ENCODE assay signal across 28 cellular contexts in genomic region chr11:47166368-47166767, GRCh38.
"Had no signal": no experiment of that assay in that cellular context is flagged by ENCODE, and none has a peak within 500 bp of the region (broad histone marks: within the 10 kb centered on the region; RNA-seq: fewer than 3 reads in every experiment).

No MANE protein-coding gene starts in this region.

- ATAC-seq: activated CD8-positive, alpha-beta T cell treated with anti-CD3 and anti-CD28 coated beads for 36 hours had no signal

- H3K27ac ChIP-seq: PC-9 had no signal

- DNase-seq: activated CD4-positive, alpha-beta T cell treated with anti-CD3 and anti-CD28 coated beads, Interleukin-2, amount 10 ng/mL, durations not matched to agents 24 days and 14 days; activated CD4-positive, alpha-beta T cell treated with anti-CD3 and anti-CD28 coated beads, Interleukin-2, amount 50 U/mL, for 4 hours; activated CD8-positive, alpha-beta T cell treated with anti-CD3 and anti-CD28 coated beads for 36 hours; activated naive CD4-positive, alpha-beta T cell treated with anti-CD3 and anti-CD28 coated beads, Interleukin-2, amount 50 U/mL, for 16 hours; activated naive CD8-positive, alpha-beta T cell treated with anti-CD3 and anti-CD28 coated beads, Interleukin-2, amount 10 ng/mL, durations not matched to agents 7 days and 5 days; activated T-cell treated with anti-CD3 and anti-CD28 coated beads, Interleukin-2, amount 50 U/mL, for 1 hour; anterior cingulate cortex; caudate nucleus; cerebellar nuclear complex; Karpas-422; KBM-7; NCI-H1048; NCI-H1105 treated with DMSO at 0.1 percent for 48 hours; NCI-H1436; NCI-H1694 treated with DMSO at 0.1 percent for 48 hours; NCI-H2029; NCI-H345; NCI-H524 treated with DMSO at 0.1 percent for 48 hours; NK-92 treated with Interleukin-12 subunit alpha and Interleukin-12 subunit beta, amount 100 ng/mL, for 24 hours; Right ventricle myocardium superior; SW 1271; T-helper 1 cell; T1000 had no signal

- H3K27ac Mint-ChIP-seq: activated CD4-positive, alpha-beta T cell treated with anti-CD3 and anti-CD28 coated beads, Interleukin-2, amount 10 ng/mL, durations not matched to agents 24 days and 14 days; activated naive CD8-positive, alpha-beta T cell treated with anti-CD3 and anti-CD28 coated beads, Interleukin-2, amount 10 ng/mL, durations not matched to agents 7 days and 5 days; activated T-helper 1 cell treated with anti-CD3 and anti-CD28 coated beads, Interleukin-12 subunit alpha, Interleukin-12 subunit beta, Interleukin-2, Interleukin-4 antibody, amounts not matched to agents 30 ng/mL and 10 ng/mL and 1 ng/mL, durations not matched to agents 14 hours and 24 hours and 36 hours had no signal

- H3K4me2 ChIP-seq: PC-9 had no signal

- H3K4me3 ChIP-seq: PC-9 had no signal

- H2AFZ ChIP-seq: PC-9 had no signal

- H3K9me3 Mint-ChIP-seq: activated CD4-positive, alpha-beta T cell treated with anti-CD3 and anti-CD28 coated beads, Interleukin-2, amount 10 ng/mL, durations not matched to agents 24 days and 14 days; activated CD8-positive, alpha-beta T cell treated with anti-CD3 and anti-CD28 coated beads for 36 hours; activated naive CD8-positive, alpha-beta T cell treated with anti-CD3 and anti-CD28 coated beads, Interleukin-2, amount 10 ng/mL, durations not matched to agents 7 days and 5 days; activated T-helper 1 cell treated with anti-CD3 and anti-CD28 coated beads, Interleukin-12 subunit alpha, Interleukin-12 subunit beta, Interleukin-2, Interleukin-4 antibody, amounts not matched to agents 30 ng/mL and 10 ng/mL and 1 ng/mL, durations not matched to agents 14 hours and 24 hours and 36 hours; brain had no signal

- H3K27me3 Mint-ChIP-seq: activated CD4-positive, alpha-beta T cell treated with anti-CD3 and anti-CD28 coated beads, Interleukin-2, amount 10 ng/mL, durations not matched to agents 24 days and 14 days; activated CD8-positive, alpha-beta T cell treated with anti-CD3 and anti-CD28 coated beads for 36 hours; activated naive CD8-positive, alpha-beta T cell treated with anti-CD3 and anti-CD28 coated beads, Interleukin-2, amount 10 ng/mL, durations not matched to agents 7 days and 5 days; brain had no signal

- H3K4me1 Mint-ChIP-seq: brain had no signal

- FAIRE-seq: bronchial epithelial cell, RCC 7860 had no signal

- H3K4me3 Mint-ChIP-seq: activated CD4-positive, alpha-beta T cell treated with anti-CD3 and anti-CD28 coated beads, Interleukin-2, amount 10 ng/mL, durations not matched to agents 24 days and 14 days; activated CD8-positive, alpha-beta T cell treated with anti-CD3 and anti-CD28 coated beads for 36 hours; activated naive CD8-positive, alpha-beta T cell treated with anti-CD3 and anti-CD28 coated beads, Interleukin-2, amount 10 ng/mL, durations not matched to agents 7 days and 5 days; activated T-helper 1 cell treated with anti-CD3 and anti-CD28 coated beads, Interleukin-12 subunit alpha, Interleukin-12 subunit beta, Interleukin-2, Interleukin-4 antibody, amounts not matched to agents 30 ng/mL and 10 ng/mL and 1 ng/mL, durations not matched to agents 14 hours and 24 hours and 36 hours; brain had no signal
